ENCODE assay signal across 9 cellular contexts in genomic region chr14:35687335-35687939, GRCh38.
DNase-seq lines count a peak whose midpoint lies in the region; ATAC-seq, FAIRE-seq and TF ChIP-seq lines count a peak whose summit lies in the region.
"Had no signal": no experiment of that assay in that cellular context is flagged by ENCODE, and none has a peak within 500 bp of the region (broad histone marks: within the 10 kb centered on the region; RNA-seq: fewer than 3 reads in every experiment).

No MANE protein-coding gene starts in this region.

- H3K9ac ChIP-seq in SU-DHL-6 (ENCODE audit: low read length), result no peak overlapping the region

- peaks cover 11% of the 10 kb centered on the region for H3K36me3 Mint-ChIP-seq in natural killer cell treated with Interleukin-12 subunit alpha and Interleukin-12 subunit beta and Interleukin-15 and Interleukin-18, amount 100 ng/mL, for 72 hours

- H3K9me2 ChIP-seq in SU-DHL-6 (replicated peaks; ENCODE audit: insufficient read depth, low read length), result no peaks in the 10 kb centered on the region

- H3K27me3 Mint-ChIP-seq in natural killer cell treated with Interleukin-12 subunit alpha and Interleukin-12 subunit beta and Interleukin-15 and Interleukin-18, amount 100 ng/mL, for 72 hours, result no peaks in the 10 kb centered on the region

- no peaks in the 10 kb centered on the region for H3K9me3 Mint-ChIP-seq in natural killer cell treated with Interleukin-12 subunit alpha and Interleukin-12 subunit beta and Interleukin-15 and Interleukin-18, amount 100 ng/mL, for 72 hours
- H3K9me3 Mint-ChIP-seq: T-helper 1 cell treated with Interleukin-12 subunit alpha and Interleukin-12 subunit beta and Interleukin-4 antibody, amounts not matched to agents 30 μg/mL and 1 μg/mL, for 36 hours had no signal

- no peaks in the 10 kb centered on the region for H3K9me3 ChIP-seq in SU-DHL-6 (ENCODE audit: insufficient read depth, low read length)

- no peak overlapping the region for H2AFZ ChIP-seq in SU-DHL-6 (ENCODE audit: low read depth, low read length, severe bottlenecking)

- H3K4me3 Mint-ChIP-seq in natural killer cell treated with Interleukin-12 subunit alpha and Interleukin-12 subunit beta and Interleukin-15 and Interleukin-18, amount 100 ng/mL, for 72 hours, result no peak overlapping the region
- H3K4me3 Mint-ChIP-seq: T-helper 1 cell treated with Interleukin-12 subunit alpha and Interleukin-12 subunit beta and Interleukin-4 antibody, amounts not matched to agents 30 μg/mL and 1 μg/mL, for 36 hours had no signal

- H3K36me3 ChIP-seq in SU-DHL-6 (ENCODE audit: low read length), result no peaks in the 10 kb centered on the region

- H4K20me1 ChIP-seq in SU-DHL-6 (ENCODE audit: low read depth, low read length), result no peaks in the 10 kb centered on the region

- H3K4me3 ChIP-seq in SU-DHL-6 (ENCODE audit: insufficient read depth, low read length, poor library complexity, severe bottlenecking) (no peak overlapping the region), epithelial cell of esophagus (ENCODE audit: low read length) (no peak overlapping the region)

- no peaks in the 10 kb centered on the region for H3K27me3 ChIP-seq in SU-DHL-6 (ENCODE audit: low read length)

- TF ChIP-seq CTCF in D721Med (IDR thresholded peaks at IDR 0.05; ENCODE audit: insufficient read depth, missing control alignments), result peak; percentile 99
- peak; percentile 89 for TF ChIP-seq CTCF in SU-DHL-6 (IDR thresholded peaks at IDR 0.05; ENCODE audit: insufficient read depth, low read length, poor library complexity, severe bottlenecking)
- TF ChIP-seq CTCF in epithelial cell of esophagus (IDR thresholded peaks at IDR 0.05; ENCODE audit: insufficient read depth, low read depth, low read length, missing control alignments), result peak; percentile 85

- peak; percentile 38 for FAIRE-seq in D721Med (lab: Jason Lieb, UNC)

- DNase-seq in D721Med (ENCODE audit: insufficient read length, low spot score) (no peak), NCI-H1105 (lab: John Stamatoyannopoulos, UW) (peak; percentile 33), epithelial cell of esophagus (ENCODE audit: low read depth) (peak; percentile 66)
- DNase-seq in natural killer cell treated with Interleukin-12 subunit alpha and Interleukin-12 subunit beta and Interleukin-15 and Interleukin-18, amount 100 ng/mL, for 72 hours (ENCODE audit: low spot score), result peak; percentile 63

- H3F3A ChIP-seq in SU-DHL-6 (ENCODE audit: insufficient read depth), result no peaks in the 10 kb centered on the region

- ATAC-seq in GM21529 (IDR thresholded peaks at IDR 0.05; ENCODE audit: unreplicated experiment) (peak; percentile 66), GM21367 (IDR thresholded peaks at IDR 0.05; ENCODE audit: unreplicated experiment) (no peak), GM19023 (IDR thresholded peaks at IDR 0.05; ENCODE audit: unreplicated experiment) (no peak)
- no peak for ATAC-seq in natural killer cell treated with Interleukin-12 subunit alpha and Interleukin-12 subunit beta and Interleukin-15 and Interleukin-18, amount 100 ng/mL, for 72 hours

- H3K27ac Mint-ChIP-seq in natural killer cell treated with Interleukin-12 subunit alpha and Interleukin-12 subunit beta and Interleukin-15 and Interleukin-18, amount 100 ng/mL, for 72 hours, result no peak overlapping the region
- H3K27ac Mint-ChIP-seq: T-helper 1 cell treated with Interleukin-12 subunit alpha and Interleukin-12 subunit beta and Interleukin-4 antibody, amounts not matched to agents 30 μg/mL and 1 μg/mL, for 36 hours had no signal

- H3K27ac ChIP-seq in SU-DHL-6 (ENCODE audit: low read depth, low read length), result no peak overlapping the region

- H3K4me1 Mint-ChIP-seq in natural killer cell treated with Interleukin-12 subunit alpha and Interleukin-12 subunit beta and Interleukin-15 and Interleukin-18, amount 100 ng/mL, for 72 hours (ENCODE audit: low read depth in 2 of 2), result peaks cover 5 to 16% of the 10 kb centered on the region in 2 donors

- no peaks in the 10 kb centered on the region for H3K79me2 ChIP-seq in SU-DHL-6 (ENCODE audit: insufficient read depth, low read length)

- H3K4me2 ChIP-seq in SU-DHL-6 (ENCODE audit: low read depth, low read length, poor library complexity, severe bottlenecking), result no peak overlapping the region
